Comparison of ENCODE assay signal across 1 cellular context in genomic region chr22:40300884-40301672, GRCh38.
TF ChIP-seq lines count a peak whose summit lies in the region.

No MANE protein-coding gene starts in this region.

TF ChIP-seq in GM12878, 131 proteins besides CTCF, POLR2A, EP300 and RAD21 (continued from another document):
- TF ChIP-seq BCL3 (IDR thresholded peaks at IDR 0.05; ENCODE audit: borderline replicate concordance, insufficient read depth, low read depth, low read length, poor library complexity, severe bottlenecking): no peak
- TF ChIP-seq ZNF592 (IDR thresholded peaks at IDR 0.05): no peak
- no peak for TF ChIP-seq RCOR1 (conservative IDR thresholded peaks at IDR 0.05; ENCODE audit: low read depth, low read length)
- no peak for TF ChIP-seq ZNF274 (IDR thresholded peaks at IDR 0.05; ENCODE audit: insufficient read depth, insufficient read length)
- no peak for TF ChIP-seq BCLAF1 (IDR thresholded peaks at IDR 0.05)
- TF ChIP-seq RBBP5 (conservative IDR thresholded peaks at IDR 0.05): no peak
- TF ChIP-seq NFIC (IDR thresholded peaks at IDR 0.05; ENCODE audit: low read depth, low read length): peak; percentile 50
- no peak for TF ChIP-seq ATF7 (IDR thresholded peaks at IDR 0.05; ENCODE audit: low read depth)
- no peak for TF ChIP-seq FOXK2 (IDR thresholded peaks at IDR 0.05)
- TF ChIP-seq JUNB (IDR thresholded peaks at IDR 0.05): peak; percentile 32; the same call in 1 of the 2 replicates
- TF ChIP-seq RAD51 (IDR thresholded peaks at IDR 0.05): no peak
- no peak for TF ChIP-seq PKNOX1 (IDR thresholded peaks at IDR 0.05)
- no peak for TF ChIP-seq CEBPB (IDR thresholded peaks at IDR 0.05; ENCODE audit: borderline replicate concordance in 1 of 2, low read depth in 2 of 2, low read length in 2 of 2)
- no peak for TF ChIP-seq CEBPZ (IDR thresholded peaks at IDR 0.05; ENCODE audit: low read depth, low read length)
- TF ChIP-seq ZBTB4 (CRISPR knock-in tag; IDR thresholded peaks at IDR 0.05): no peak
- 0 out of 4 replicates have a peak, but pooled peaks of 1 of the 2 experiments have one; percentile 12 for TF ChIP-seq IKZF2 (IDR thresholded peaks at IDR 0.05)
- no peak for TF ChIP-seq STAT3 (IDR thresholded peaks at IDR 0.05; ENCODE audit: low read depth, low read length)
- no peak for TF ChIP-seq EED (IDR thresholded peaks at IDR 0.05; ENCODE audit: low read depth)
- no peak for TF ChIP-seq STAT1 (conservative IDR thresholded peaks at IDR 0.05)
- TF ChIP-seq DPF2 (IDR thresholded peaks at IDR 0.05): no peak
- TF ChIP-seq ZZZ3 (IDR thresholded peaks at IDR 0.05; ENCODE audit: control insufficient read depth, insufficient read length, low read depth): no peak
- TF ChIP-seq HDGF (IDR thresholded peaks at IDR 0.05): no peak
- no peak for TF ChIP-seq SUZ12 (IDR thresholded peaks at IDR 0.05; ENCODE audit: unreplicated experiment)
- TF ChIP-seq IRF3 (IDR thresholded peaks at IDR 0.05): no peak
- TF ChIP-seq EZH2 (IDR thresholded peaks at IDR 0.05; ENCODE audit: borderline replicate concordance, control insufficient read depth, low read depth, low read length): no peak
- 0 out of 2 replicates have a peak, but pooled peaks have one; percentile 10 for TF ChIP-seq IKZF1 (conservative IDR thresholded peaks at IDR 0.05)
- TF ChIP-seq NFXL1 (IDR thresholded peaks at IDR 0.05; ENCODE audit: borderline replicate concordance): no peak
- TF ChIP-seq YY1 (IDR thresholded peaks at IDR 0.05; ENCODE audit: low read depth, low read length): 0 out of 2 replicates have a peak, but pooled peaks have one; percentile 15
- no peak for TF ChIP-seq BACH1 (IDR thresholded peaks at IDR 0.05; ENCODE audit: borderline replicate concordance)
- TF ChIP-seq ZBTB11 (CRISPR knock-in tag; IDR thresholded peaks at IDR 0.05): no peak
- TF ChIP-seq TBL1XR1 (IDR thresholded peaks at IDR 0.05; ENCODE audit: low read depth, low read length): no peak
- TF ChIP-seq LARP7 (IDR thresholded peaks at IDR 0.05): no peak
